Comparison of ENCODE assay signal across 20 cellular contexts in genomic region chr2:98416760-98417159, GRCh38.
"Had no signal": no experiment of that assay in that cellular context is flagged by ENCODE, and none has a peak within 500 bp of the region (broad histone marks: within the 10 kb centered on the region; RNA-seq: fewer than 3 reads in every experiment).

No MANE protein-coding gene starts in this region.

- ATAC-seq: Panc1, PC-3, SK-N-SH treated with all-trans-retinoic acid at 6 μM for 48 hours had no signal

- DNase-seq: KBM-7, MV-4-11, NCI-H1048, NCI-H1105, NCI-H1417, NCI-H1436 treated with DMSO at 0.1 percent for 48 hours, NCI-H1694, NCI-H187 treated with DMSO at 0.1 percent for 48 hours, NCI-H2029 treated with DMSO at 0.1 percent for 48 hours, NCI-H2171 treated with DMSO at 0.1 percent for 48 hours, NCI-H345, NCI-H524, NCI-H526 treated with DMSO at 0.1 percent for 48 hours, NCI-H748 treated with DMSO at 0.1 percent for 48 hours, PC-3, SHP77 had no signal

- H3K27ac ChIP-seq: HL-60, RWPE1 had no signal
